ENCODE assay signal across 8 cellular contexts in genomic region chr5:159262859-159263568, GRCh38. TPM values are rescaled to one million over a fixed set of nuclear protein-coding genes. Genes with fewer than 3 reads are reported as not detected.
DNase-seq lines count a peak whose midpoint lies in the region; ATAC-seq and TF ChIP-seq lines count a peak whose summit lies in the region.

UBLCP1 (plus strand) TSS chr5:159263290; CDS start chr5:159268916, 5,626 bp downstream.

- H3K36me3 ChIP-seq in adipocyte (ENCODE audit: control insufficient read depth, insufficient read depth, low read length, severe bottlenecking) (no peaks in the 10 kb centered on the region), transverse colon (no peaks in the 10 kb centered on the region)

- H3K9me3 ChIP-seq in adipocyte (ENCODE audit: control insufficient read depth, low read length) (no peaks in the 10 kb centered on the region), transverse colon (no peaks in the 10 kb centered on the region)

- H3K27ac ChIP-seq in transverse colon: peak within 1 kb of the TSS; percentile 86 to 93 (median 90)

- peak; percentile 44 for TF ChIP-seq POLR2A in transverse colon (IDR thresholded peaks at IDR 0.05)

- intact Hi-C loops in cardiac septum (cut with DNase I) (loop anchor here (1.0 to 5.0 kb wide), 3 partner anchors 54 to 106 kb away; partner anchors contain the start of gene RNF145), transverse colon (cut with DNase I; ENCODE audit: low total_unique reads) (loop anchor here (5.0 to 10.0 kb wide), 2 partner anchors 56 to 108 kb away; partner anchors contain the start of gene RNF145)

- H3K27me3 ChIP-seq in adipocyte (replicated peaks; ENCODE audit: control insufficient read depth, insufficient read depth, low read length) (no peaks in the 10 kb centered on the region), transverse colon (no peaks in the 10 kb centered on the region)

- TF ChIP-seq CTCF in GM13976 (IDR thresholded peaks at IDR 0.05; ENCODE audit: borderline replicate concordance, control extremely low read depth, extremely low read depth, insufficient read depth, missing control alignments): no peak
- TF ChIP-seq CTCF in transverse colon (IDR thresholded peaks at IDR 0.05): no peak

- no peak for TF ChIP-seq EP300 in transverse colon (IDR thresholded peaks at IDR 0.05; ENCODE audit: low read depth)

- peak; percentile 96 for ATAC-seq in HG02798 (IDR thresholded peaks at IDR 0.05; ENCODE audit: poor library complexity, unreplicated experiment)

- H3K9ac ChIP-seq in adipocyte (ENCODE audit: low read length): peak within 1 kb of the TSS; percentile 93

- H3K4me3 ChIP-seq in adipocyte (ENCODE audit: low read length): peak within 1 kb of the TSS; percentile 92
- H3K4me3 ChIP-seq in transverse colon: peak within 1 kb of the TSS; percentile 77 to 97 (median 92)

- H3K4me1 ChIP-seq in adipocyte (ENCODE audit: control insufficient read depth, insufficient read depth, low read length) (peaks cover 16% of the 10 kb centered on the region), transverse colon (peaks cover 5 to 22% (median 12%) of the 10 kb centered on the region in 4 donors)

- DNase-seq in GM13976 (ENCODE audit: low spot score): peak; percentile 92
- DNase-seq in NCI-H1417 treated with DMSO at 0.1 percent for 48 hours (lab: John Stamatoyannopoulos, UW): peak; percentile 45
- DNase-seq in T follicular helper cell (ENCODE audit: low read depth): peak; percentile 69
- DNase-seq in adipocyte (ENCODE audit: low read depth): peak; percentile 93
- DNase-seq in cardiac septum (ENCODE audit: low spot score): peak; percentile 92
- peak; percentile 79 for DNase-seq in pons (ENCODE audit: low spot score)
- peak; percentile 85 for DNase-seq in transverse colon

- in situ Hi-C loops in GM13976 (cut with MboI; ENCODE audit: low sequenced_read_pairs, unreplicated experiment) (no loop called here), transverse colon (cut with MboI; ENCODE audit: low pct_ligation_motif_present in 1 of 4, low pct_unique_long_range_greater_than_20kb in 1 of 4, low sequenced_read_pairs in 3 of 4) (loop anchor here in 2 of 4 donors (10.0 to 25.0 kb wide), 2 partner anchors 101 to 108 kb away; no protein-coding TSS in a partner anchor)

- 0 to 1% methylated on average over 2 to 54 of the region's 54 CpGs for WGBS in transverse colon (ENCODE audit: low coverage in 1 of 2), 2 donors

RNA-seq across cellular contexts. Expression of gene UBLCP1, which starts in this region (rescaled TPM):
- 15.9 TPM for total RNA-seq in cardiac septum
- 10 to 100 TPM in 1 of 4 donors, 1 to 10 TPM in 3; 2.2 to 15.2 (median 8.8) TPM for total RNA-seq in transverse colon

Comparison
In these comparisons a context has a peak if more than half of its experiments do, and no peak if none do; other contexts are left out.
1. Peak in every context shown above with its lines: DNase-seq, ATAC-seq, H3K4me3 ChIP-seq and H3K27ac ChIP-seq.